Comparison of ENCODE assay signal across 20 cellular contexts in genomic region chr4:72577211-72577610, GRCh38. TPM values are rescaled to one million over a fixed set of nuclear protein-coding genes. Genes with fewer than 3 reads are reported as not detected.
DNase-seq lines count a peak whose midpoint lies in the region; ATAC-seq, FAIRE-seq and TF ChIP-seq lines count a peak whose summit lies in the region.
"Had no signal": no experiment of that assay in that cellular context is flagged by ENCODE, and none has a peak within 500 bp of the region (broad histone marks: within the 10 kb centered on the region; RNA-seq: fewer than 3 reads in every experiment).

No MANE protein-coding gene starts in this region.

- no peak for TF ChIP-seq CTCF in GM23338 (conservative IDR thresholded peaks at IDR 0.05; ENCODE audit: low read depth in 2 of 2)
- TF ChIP-seq CTCF in Peyer's patch (IDR thresholded peaks at IDR 0.05): no peak

- H3K27ac ChIP-seq in GM23338 (ENCODE audit: low read depth) (no peak overlapping the region), Peyer's patch (no peak overlapping the region)
- H3K27ac ChIP-seq: C4-2B had no signal

- no peaks in the 10 kb centered on the region for H3K9me3 ChIP-seq in Peyer's patch
- H3K9me3 ChIP-seq: Caco-2 had no signal

- no peak for DNase-seq in GM23338 (ENCODE audit: low spot score)
- DNase-seq in glomerular visceral epithelial cell (ENCODE audit: extremely low spot score): peak; percentile 96
- peak; percentile 8 for DNase-seq in left kidney (ENCODE audit: low read depth, low spot score)
- DNase-seq in frontal cortex (ENCODE audit: low spot score in 2 of 2): no peak
- DNase-seq in Peyer's patch: no peak
- no peak for DNase-seq in activated T-cell treated with anti-CD3 and anti-CD28 coated beads for 4 hours
- DNase-seq: AML-193; Caco-2; CD4-positive, alpha-beta T cell; DMS153; DMS79; GDM1; H9 had no signal

- H3K9me3 Mint-ChIP-seq in GM23338: no peaks in the 10 kb centered on the region
- H3K9me3 Mint-ChIP-seq: CD4-positive, alpha-beta T cell; H9; IgD-negative memory B cell had no signal

- H3K36me3 ChIP-seq in GM23338 (ENCODE audit: insufficient read depth) (no peaks in the 10 kb centered on the region), Peyer's patch (no peaks in the 10 kb centered on the region)

- H3F3A ChIP-seq in GM23338 (replicated peaks; ENCODE audit: low read depth): no peaks in the 10 kb centered on the region

- TF ChIP-seq POLR2A in Peyer's patch (IDR thresholded peaks at IDR 0.05): no peak

- H4K20me1 ChIP-seq in GM23338 (replicated peaks; ENCODE audit: insufficient read depth): no peaks in the 10 kb centered on the region

- H3K9me2 ChIP-seq in GM23338 (ENCODE audit: insufficient read depth): no peaks in the 10 kb centered on the region

- H3K27me3 Mint-ChIP-seq in GM23338 (ENCODE audit: insufficient read depth, low read depth, poor library complexity): no peaks in the 10 kb centered on the region
- H3K27me3 Mint-ChIP-seq: CD4-positive, alpha-beta T cell; IgD-negative memory B cell had no signal

- H3K27ac Mint-ChIP-seq in GM23338: no peak overlapping the region
- H3K27ac Mint-ChIP-seq: CD4-positive, alpha-beta T cell; H9; IgD-negative memory B cell had no signal

- no peak for FAIRE-seq in frontal cortex (lab: Jason Lieb, UNC)
- FAIRE-seq: GM12892, GM18507, H1, HepG2 had no signal

- H3K36me3 Mint-ChIP-seq in GM23338 (ENCODE audit: low read depth): no peaks in the 10 kb centered on the region
- H3K36me3 Mint-ChIP-seq: IgD-negative memory B cell had no signal

- ATAC-seq in GM23338 (no peak), SK-N-SH treated with all-trans-retinoic acid at 6 μM for 48 hours (no peak)
- ATAC-seq: HepG2 had no signal

- H3K79me2 ChIP-seq in GM23338 (replicated peaks; ENCODE audit: insufficient read depth): no peaks in the 10 kb centered on the region

- H3K27me3 ChIP-seq in GM23338 (ENCODE audit: insufficient read depth) (no peaks in the 10 kb centered on the region), Peyer's patch (no peaks in the 10 kb centered on the region)

- peak overlapping the region; percentile 72 for H2AFZ ChIP-seq in GM23338

- H3K4me3 Mint-ChIP-seq in GM23338: no peak overlapping the region
- H3K4me3 Mint-ChIP-seq: CD4-positive, alpha-beta T cell; H9; IgD-negative memory B cell had no signal

- 0 out of 3 replicates have a peak, but pooled peaks cover under 1% of the 10 kb centered on the region for H3K4me1 Mint-ChIP-seq in GM23338
- H3K4me1 Mint-ChIP-seq: H9, IgD-negative memory B cell had no signal

- H3K4me3 ChIP-seq in GM23338 (no peak overlapping the region), Peyer's patch (no peak overlapping the region)

- H3K4me2 ChIP-seq in GM23338: no peak overlapping the region

- H3K4me1 ChIP-seq in GM23338 (ENCODE audit: insufficient read depth) (peaks cover 1% of the 10 kb centered on the region; the same call in 1 of the 2 replicates), Peyer's patch (no peaks in the 10 kb centered on the region)
- H3K4me1 ChIP-seq: Caco-2 had no signal

TF ChIP-seq in GM23338, 12 proteins besides CTCF, POLR2A, EP300 and RAD21 (continues in another document):
- no peak for TF ChIP-seq JUNB (IDR thresholded peaks at IDR 0.05; ENCODE audit: unreplicated experiment)

TF ChIP-seq in SK-N-SH treated with all-trans-retinoic acid at 6 μM for 48 hours, 23 proteins besides CTCF, POLR2A, EP300 and RAD21:
- no peak for TF ChIP-seq BACH2 (CRISPR knock-in tag; IDR thresholded peaks at IDR 0.05; ENCODE audit: borderline replicate concordance)
- no peak for TF ChIP-seq PPARA (CRISPR knock-in tag; IDR thresholded peaks at IDR 0.05; ENCODE audit: borderline replicate concordance)
- TF ChIP-seq TCF4 (CRISPR knock-in tag; IDR thresholded peaks at IDR 0.05; ENCODE audit: borderline replicate concordance): no peak
- no peak for TF ChIP-seq ZFP3 (CRISPR knock-in tag; IDR thresholded peaks at IDR 0.05)
- TF ChIP-seq TSHZ2 (CRISPR knock-in tag; IDR thresholded peaks at IDR 0.05): no peak
- TF ChIP-seq ZNF8 (CRISPR knock-in tag; IDR thresholded peaks at IDR 0.05): no peak
- no peak for TF ChIP-seq GLIS3 (CRISPR knock-in tag; IDR thresholded peaks at IDR 0.05)
- no peak for TF ChIP-seq RARB (CRISPR knock-in tag; IDR thresholded peaks at IDR 0.05)
- TF ChIP-seq, protein P1, sequence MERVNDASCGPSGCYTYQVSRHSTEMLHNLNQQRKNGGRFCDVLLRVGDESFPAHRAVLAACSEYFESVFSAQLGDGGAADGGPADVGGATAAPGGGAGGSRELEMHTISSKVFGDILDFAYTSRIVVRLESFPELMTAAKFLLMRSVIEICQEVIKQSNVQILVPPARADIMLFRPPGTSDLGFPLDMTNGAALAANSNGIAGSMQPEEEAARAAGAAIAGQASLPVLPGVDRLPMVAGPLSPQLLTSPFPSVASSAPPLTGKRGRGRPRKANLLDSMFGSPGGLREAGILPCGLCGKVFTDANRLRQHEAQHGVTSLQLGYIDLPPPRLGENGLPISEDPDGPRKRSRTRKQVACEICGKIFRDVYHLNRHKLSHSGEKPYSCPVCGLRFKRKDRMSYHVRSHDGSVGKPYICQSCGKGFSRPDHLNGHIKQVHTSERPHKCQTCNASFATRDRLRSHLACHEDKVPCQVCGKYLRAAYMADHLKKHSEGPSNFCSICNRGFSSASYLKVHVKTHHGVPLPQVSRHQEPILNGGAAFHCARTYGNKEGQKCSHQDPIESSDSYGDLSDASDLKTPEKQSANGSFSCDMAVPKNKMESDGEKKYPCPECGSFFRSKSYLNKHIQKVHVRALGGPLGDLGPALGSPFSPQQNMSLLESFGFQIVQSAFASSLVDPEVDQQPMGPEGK (CRISPR knock-in tag; IDR thresholded peaks at IDR 0.05; ENCODE audit: borderline replicate concordance): no peak
- TF ChIP-seq ZFP30 (CRISPR knock-in tag; IDR thresholded peaks at IDR 0.05): no peak
- TF ChIP-seq SNAI2 (CRISPR knock-in tag; IDR thresholded peaks at IDR 0.05): no peak
- TF ChIP-seq, protein P2, sequence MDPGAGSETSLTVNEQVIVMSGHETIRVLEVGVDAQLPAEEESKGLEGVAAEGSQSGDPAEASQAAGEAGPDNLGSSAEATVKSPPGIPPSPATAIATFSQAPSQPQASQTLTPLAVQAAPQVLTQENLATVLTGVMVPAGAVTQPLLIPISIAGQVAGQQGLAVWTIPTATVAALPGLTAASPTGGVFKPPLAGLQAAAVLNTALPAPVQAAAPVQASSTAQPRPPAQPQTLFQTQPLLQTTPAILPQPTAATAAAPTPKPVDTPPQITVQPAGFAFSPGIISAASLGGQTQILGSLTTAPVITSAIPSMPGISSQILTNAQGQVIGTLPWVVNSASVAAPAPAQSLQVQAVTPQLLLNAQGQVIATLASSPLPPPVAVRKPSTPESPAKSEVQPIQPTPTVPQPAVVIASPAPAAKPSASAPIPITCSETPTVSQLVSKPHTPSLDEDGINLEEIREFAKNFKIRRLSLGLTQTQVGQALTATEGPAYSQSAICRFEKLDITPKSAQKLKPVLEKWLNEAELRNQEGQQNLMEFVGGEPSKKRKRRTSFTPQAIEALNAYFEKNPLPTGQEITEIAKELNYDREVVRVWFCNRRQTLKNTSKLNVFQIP (CRISPR knock-in tag; IDR thresholded peaks at IDR 0.05; ENCODE audit: borderline replicate concordance, low read depth): no peak
- no peak for TF ChIP-seq ARNTL (CRISPR knock-in tag; IDR thresholded peaks at IDR 0.05; ENCODE audit: borderline replicate concordance, low read depth)
TF ChIP-seq in SK-N-SH treated with all-trans-retinoic acid at 6 μM for 48 hours: peak in this region for 0.

RNA-seq across cellular contexts. Expression of gene ADAMTS3, which starts 8.2 kb away (rescaled TPM):
- 3.2 and 3.7 TPM in 2 replicates for total RNA-seq in GM23338 (2014; rRNA removed; shearing (Covaris generic))
- polyA plus RNA-seq in GM23338 (2016; fragmentation: Nextera tagmentation; extraction: Ambion mirVana): 1.0 and 1.2 TPM in 2 replicates
- 20.4 TPM for total RNA-seq in frontal cortex
- total RNA-seq in Peyer's patch: 1 to 10 TPM in 1 of 4 donors, under 1 TPM in 1, not detected in 2; 0.54 to 1.7 TPM
- total RNA-seq: Caco-2; CD4-positive, alpha-beta T cell; HepG2 had no signal
- polyA plus RNA-seq: HepG2, IgD-negative memory B cell had no signal

Comparison
In these comparisons a context has a peak if more than half of its experiments do, and no peak if none do; other contexts are left out.
1. DNase-seq: peak in glomerular visceral epithelial cell (single experiment) and left kidney (single experiment); none in GM23338 (single experiment), frontal cortex (0 of 2), Peyer's patch (0 of 3) and activated T-cell treated with anti-CD3 and anti-CD28 coated beads for 4 hours (single experiment).